8 cellular contexts compared by ENCODE assay signal in the genomic region with DNA sequence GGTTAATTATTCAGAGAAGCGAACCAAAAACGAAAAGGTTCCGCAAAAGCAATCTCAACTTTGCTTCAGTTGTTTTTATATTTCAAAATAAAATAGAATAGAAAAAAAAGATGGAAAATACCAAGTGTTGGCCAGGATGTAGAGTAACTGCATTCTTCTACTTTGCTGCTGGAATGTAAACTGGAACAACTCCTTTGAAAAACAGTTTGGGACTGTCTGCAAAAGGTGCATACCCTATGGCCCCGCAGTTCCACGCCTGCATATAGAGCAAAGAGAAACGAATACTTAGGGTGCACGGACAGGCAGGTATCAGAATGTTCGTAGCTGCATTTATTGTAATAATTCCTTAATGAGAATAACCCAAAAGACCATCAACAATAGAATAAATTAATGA. TPM values are rescaled to one million over a fixed set of nuclear protein-coding genes. Genes with fewer than 3 reads are reported as not detected.
A peak's percentile ranks its signal among the peaks of the same experiment; 100 is the strongest.
DNase-seq lines count a peak whose midpoint lies in the region; ATAC-seq and TF ChIP-seq lines count a peak whose summit lies in the region.

No MANE protein-coding gene starts in this region.

- TF ChIP-seq CTCF in foreskin fibroblast (IDR thresholded peaks at IDR 0.05; ENCODE audit: low read depth, low read length) = no peak

- H3K4me3 ChIP-seq in H7 (ENCODE audit: insufficient read depth, low read depth, low read length) (peak overlapping the region; percentile 96), foreskin fibroblast (ENCODE audit: low read depth in 1 of 2, low read length in 2 of 2) (peak overlapping the region; percentile 86 to 95), skeletal muscle satellite cell (ENCODE audit: low read length) (peak overlapping the region; percentile 90)

- peaks cover 14 to 26% of the 10 kb centered on the region in 2 donors for H3K27me3 Mint-ChIP-seq in T-cell

- DNase-seq in H7 (no peak), T-cell (no peak), foreskin fibroblast (no peak), H4 (ENCODE audit: low spot score) (no peak), middle frontal gyrus (ENCODE audit: extremely low spot score, low spot score) (no peak), NCI-H1105 treated with DMSO at 0.1 percent for 48 hours (lab: John Stamatoyannopoulos, UW) (no peak)

- H3K4me1 Mint-ChIP-seq in T-cell = peaks cover 8 to 11% (median 10%) of the 10 kb centered on the region in 3 donors

- no peaks in the 10 kb centered on the region for H3K36me3 Mint-ChIP-seq in T-cell

- no peaks in the 10 kb centered on the region for H3K36me3 ChIP-seq in H7 (replicated peaks; ENCODE audit: control insufficient read depth, insufficient read depth, low read length)
- no peaks in the 10 kb centered on the region for H3K36me3 ChIP-seq in skeletal muscle satellite cell (ENCODE audit: insufficient read depth, low read length)

- peak overlapping the region; percentile 87 for H3K4me2 ChIP-seq in skeletal muscle satellite cell (ENCODE audit: low read length)

- no peak overlapping the region for H3K27ac Mint-ChIP-seq in T-cell

- no peaks in the 10 kb centered on the region for H3K9me3 Mint-ChIP-seq in T-cell

- H3K9me3 ChIP-seq in skeletal muscle satellite cell (replicated peaks; ENCODE audit: low read length) = no peaks in the 10 kb centered on the region

- POLR2A ChIA-PET in T-cell (lab: Charles Lee) = interaction anchor here in 1 of 2 donors (0.6 kb wide), 1 partner anchor 110 kb away, joined by 3 read pairs; no protein-coding TSS in a partner anchor

- H3K27me3 ChIP-seq in H7 (ENCODE audit: control insufficient read depth, insufficient read depth, low read length) (no peaks in the 10 kb centered on the region), skeletal muscle satellite cell (ENCODE audit: control insufficient read depth, insufficient read depth, low read length) (no peaks in the 10 kb centered on the region)

- CTCF ChIA-PET in T-cell (lab: Charles Lee) = interaction anchor here in 1 of 2 donors (1.3 kb wide), 1 partner anchor 93 kb away, joined by 5 read pairs; no protein-coding TSS in a partner anchor

- H3K4me3 Mint-ChIP-seq in T-cell = peak overlapping the region; percentile 97 to 99 (median 99)

- peaks cover 15% of the 10 kb centered on the region for H3K4me1 ChIP-seq in skeletal muscle satellite cell (ENCODE audit: control insufficient read depth, insufficient read depth, low read length)

- no peak for ATAC-seq in T-cell (replicated peaks in 1 of 4)
- no peak for ATAC-seq in GM18520 (IDR thresholded peaks at IDR 0.05; ENCODE audit: unreplicated experiment)

- peak overlapping the region; percentile 98 for H3K9ac ChIP-seq in skeletal muscle satellite cell (ENCODE audit: low read depth, low read length)

RNA-seq across cellular contexts. Expression of gene RAB23, which starts 0.6 kb away (rescaled TPM):
- 16.1 and 20.7 TPM in 2 replicates for total RNA-seq in H7 (2014; rRNA removed; shearing (Covaris generic))
- total RNA-seq in T-cell = 1 to 10 TPM in 2 of 5 donors, under 1 TPM in 3; 0.23 to 1.6 (median 0.82) TPM
- total RNA-seq in skeletal muscle satellite cell (2012; rRNA removed) = 32.8 and 36.0 TPM in 2 replicates
- 19.9 and 30.9 TPM in 2 replicates for total RNA-seq in H4 (2014; rRNA removed; shearing (Covaris generic))

RNA-seq across cellular contexts. Expression of gene BAG2, which starts 50.6 kb away (rescaled TPM):
- total RNA-seq in H7 (2014; rRNA removed; shearing (Covaris generic)) = 11.9 and 12.3 TPM in 2 replicates
- 1 to 10 TPM; 3.2 to 5.1 (median 3.9) TPM for total RNA-seq in T-cell
- total RNA-seq in skeletal muscle satellite cell (2012; rRNA removed) = 18.1 and 20.0 TPM in 2 replicates
- total RNA-seq in H4 (2014; rRNA removed; shearing (Covaris generic)) = 28.1 and 29.4 TPM in 2 replicates
